16 cellular contexts compared by ENCODE assay signal in genomic region chr13:113786262-113786841, GRCh38. TPM values are rescaled to one million over a fixed set of nuclear protein-coding genes. Genes with fewer than 3 reads are reported as not detected.
DNase-seq lines count a peak whose midpoint lies in the region; ATAC-seq and TF ChIP-seq lines count a peak whose summit lies in the region.
"Had no signal": no experiment of that assay in that cellular context is flagged by ENCODE, and none has a peak within 500 bp of the region (broad histone marks: within the 10 kb centered on the region; RNA-seq: fewer than 3 reads in every experiment).

No MANE protein-coding gene starts in this region.

- POLR2A ChIA-PET in CD8-positive, alpha-beta T cell (lab: Charles Lee): no interaction called here
- POLR2A ChIA-PET in naive thymus-derived CD4-positive, alpha-beta T cell (lab: Charles Lee): no interaction called here

- H3K27me3 ChIP-seq in CD8-positive, alpha-beta T cell (ENCODE audit: insufficient read depth, low read length): no peaks in the 10 kb centered on the region
- no peaks in the 10 kb centered on the region for H3K27me3 ChIP-seq in naive thymus-derived CD4-positive, alpha-beta T cell (ENCODE audit: control insufficient read depth in 2 of 2, insufficient read depth in 2 of 2, low read length in 2 of 2)
- H3K27me3 ChIP-seq: BLaER1 treated with 17β-estradiol and CSF1 and Interleukin-3, amounts not matched to agents 10 nM and 100 nM; heart left ventricle had no signal

- peak; percentile 54 for ATAC-seq in CD8-positive, alpha-beta T cell
- peak; percentile 36 for ATAC-seq in naive thymus-derived CD4-positive, alpha-beta T cell
- ATAC-seq in GM21576 (IDR thresholded peaks at IDR 0.05; ENCODE audit: unreplicated experiment) (no peak), GM21381 (IDR thresholded peaks at IDR 0.05; ENCODE audit: unreplicated experiment) (no peak)
- ATAC-seq in activated CD4-positive, CD25-positive, alpha-beta regulatory T cell treated with anti-CD3 and anti-CD28 coated beads, Interleukin-2, amount 50 U/mL, for 24 hours: no peak

- H3K36me3 ChIP-seq in CD8-positive, alpha-beta T cell (ENCODE audit: insufficient read depth, low read length): no peaks in the 10 kb centered on the region
- no peaks in the 10 kb centered on the region for H3K36me3 ChIP-seq in naive thymus-derived CD4-positive, alpha-beta T cell (ENCODE audit: control insufficient read depth in 2 of 3, insufficient read depth in 3 of 3, low read length in 3 of 3)

- no peaks in the 10 kb centered on the region for H3K36me3 Mint-ChIP-seq in CD8-positive, alpha-beta T cell
- H3K36me3 Mint-ChIP-seq in naive thymus-derived CD4-positive, alpha-beta T cell: no peaks in the 10 kb centered on the region
- H3K36me3 Mint-ChIP-seq: activated CD4-positive, alpha-beta memory T cell treated with anti-CD3 and anti-CD28 coated beads for 36 hours; brain had no signal

- no peak overlapping the region for H3K27ac ChIP-seq in CD8-positive, alpha-beta T cell (ENCODE audit: low read depth, low read length)
- H3K27ac ChIP-seq in naive thymus-derived CD4-positive, alpha-beta T cell (ENCODE audit: low read depth, low read length): no peak overlapping the region
- H3K27ac ChIP-seq: BLaER1 treated with 17β-estradiol and CSF1 and Interleukin-3, amounts not matched to agents 10 nM and 100 nM; heart left ventricle had no signal

- no peaks in the 10 kb centered on the region for H3K9me3 ChIP-seq in CD8-positive, alpha-beta T cell (ENCODE audit: low read length)
- no peaks in the 10 kb centered on the region for H3K9me3 ChIP-seq in naive thymus-derived CD4-positive, alpha-beta T cell (ENCODE audit: control insufficient read depth in 2 of 3, low read length in 3 of 3)
- H3K9me3 ChIP-seq: heart left ventricle had no signal

- peaks cover 8% of the 10 kb centered on the region for H3K27me3 Mint-ChIP-seq in CD8-positive, alpha-beta T cell (ENCODE audit: low read depth)
- H3K27me3 Mint-ChIP-seq in naive thymus-derived CD4-positive, alpha-beta T cell: peaks cover 7 to 16% (median 8%) of the 10 kb centered on the region in 5 donors

- TF ChIP-seq CTCF in CD8-positive, alpha-beta T cell (IDR thresholded peaks at IDR 0.05): no peak

- H3K27ac Mint-ChIP-seq in CD8-positive, alpha-beta T cell: no peak overlapping the region
- no peak overlapping the region for H3K27ac Mint-ChIP-seq in naive thymus-derived CD4-positive, alpha-beta T cell
- H3K27ac Mint-ChIP-seq: activated CD4-positive, alpha-beta memory T cell treated with anti-CD3 and anti-CD28 coated beads for 36 hours; brain; T-helper 2 cell treated with Interferon-gamma antibody and Interleukin-4, amounts not matched to agents 5 μg/mL and 100 μg/mL, for 36 hours had no signal

- no peaks in the 10 kb centered on the region for H3K9me3 Mint-ChIP-seq in CD8-positive, alpha-beta T cell
- H3K9me3 Mint-ChIP-seq in naive thymus-derived CD4-positive, alpha-beta T cell: peaks cover 0 to 2% (median 0%) of the 10 kb centered on the region in 11 donors
- H3K9me3 Mint-ChIP-seq: activated CD4-positive, alpha-beta memory T cell treated with anti-CD3 and anti-CD28 coated beads for 36 hours; T-helper 2 cell treated with Interferon-gamma antibody and Interleukin-4, amounts not matched to agents 5 μg/mL and 100 μg/mL, for 36 hours had no signal

- no peaks in the 10 kb centered on the region for H3K4me1 Mint-ChIP-seq in CD8-positive, alpha-beta T cell (ENCODE audit: low read depth)
- no peaks in the 10 kb centered on the region for H3K4me1 Mint-ChIP-seq in naive thymus-derived CD4-positive, alpha-beta T cell

- no peak overlapping the region for H3K4me3 Mint-ChIP-seq in CD8-positive, alpha-beta T cell
- H3K4me3 Mint-ChIP-seq in naive thymus-derived CD4-positive, alpha-beta T cell: no peak overlapping the region
- H3K4me3 Mint-ChIP-seq: activated CD4-positive, alpha-beta memory T cell treated with anti-CD3 and anti-CD28 coated beads for 36 hours; brain; T-helper 2 cell treated with Interferon-gamma antibody and Interleukin-4, amounts not matched to agents 5 μg/mL and 100 μg/mL, for 36 hours had no signal

- H3K4me1 ChIP-seq in CD8-positive, alpha-beta T cell (ENCODE audit: insufficient read depth, low read length): no peaks in the 10 kb centered on the region
- no peaks in the 10 kb centered on the region for H3K4me1 ChIP-seq in naive thymus-derived CD4-positive, alpha-beta T cell (ENCODE audit: control insufficient read depth in 2 of 2, insufficient read depth in 2 of 2, low read length in 2 of 2)
- H3K4me1 ChIP-seq: heart left ventricle had no signal

- H3K4me3 ChIP-seq in CD8-positive, alpha-beta T cell (ENCODE audit: low read depth, low read length): no peak overlapping the region
- H3K4me3 ChIP-seq in naive thymus-derived CD4-positive, alpha-beta T cell (ENCODE audit: low read length): no peak overlapping the region
- H3K4me3 ChIP-seq: BLaER1 treated with 17β-estradiol and CSF1 and Interleukin-3, amounts not matched to agents 10 nM and 100 nM; heart left ventricle had no signal

- peak in 1 of 7 experiments; percentile 40 for DNase-seq in CD8-positive, alpha-beta T cell
- DNase-seq in M059J (ENCODE audit: low read depth): peak; percentile 77
- peak; percentile 76 for DNase-seq in dermis blood vessel endothelial cell
- DNase-seq in naive thymus-derived CD4-positive, alpha-beta T cell: peak in 4 of 9 donors; percentile 19 to 30 (median 26)
- no peak for DNase-seq in stimulated activated CD4-positive, alpha-beta T cell treated with anti-CD3 and anti-CD28 coated beads, Interleukin-4, amount 100 ng/mL, for 4 hours
- DNase-seq: activated CD4-positive, alpha-beta memory T cell treated with anti-CD3 and anti-CD28 coated beads for 36 hours; heart left ventricle; NCI-H2081 treated with DMSO at 0.1 percent for 48 hours; NCI-H82; trophoblast cell had no signal

- intact Hi-C loops in CD8-positive, alpha-beta T cell (cut with DNase I, micrococcal nuclease): no loop called here
- intact Hi-C loops in naive thymus-derived CD4-positive, alpha-beta T cell (cut with micrococcal nuclease): no loop called here

- CTCF ChIA-PET in CD8-positive, alpha-beta T cell (lab: Charles Lee): no interaction called here
- CTCF ChIA-PET in naive thymus-derived CD4-positive, alpha-beta T cell (lab: Charles Lee): interaction anchor here (0.7 kb wide), 1 partner anchor 12 kb away, joined by 3 read pairs; no protein-coding TSS in a partner anchor

RNA-seq across cellular contexts. Expression of gene TMEM255B, which starts 27.3 kb away (rescaled TPM):
- under 1 TPM; 0.60 to 0.83 TPM for total RNA-seq in CD8-positive, alpha-beta T cell
- 0.44 and 3.5 TPM in 2 replicates for total RNA-seq in M059J (2014; rRNA removed; shearing (Covaris generic))
- total RNA-seq in dermis blood vessel endothelial cell: 45.1 and 72.3 TPM in 2 replicates
- total RNA-seq in naive thymus-derived CD4-positive, alpha-beta T cell: 1 to 10 TPM in 4 of 5 experiments, under 1 TPM in 1; 0.62 to 3.3 (median 1.6) TPM
- under 1 TPM in 1 of 2 donors, not detected in 1; 0.08 TPM for polyA plus RNA-seq in naive thymus-derived CD4-positive, alpha-beta T cell

Comparison
In these comparisons a context has a peak if more than half of its experiments do, and no peak if none do; other contexts are left out.
1. ATAC-seq: peak in CD8-positive, alpha-beta T cell (single experiment) and naive thymus-derived CD4-positive, alpha-beta T cell (single experiment); none in GM21576 (single experiment), activated CD4-positive, CD25-positive, alpha-beta regulatory T cell treated with anti-CD3 and anti-CD28 coated beads, Interleukin-2, amount 50 U/mL, for 24 hours (0 of 2) and GM21381 (single experiment).
2. DNase-seq: peak in M059J (single experiment) and dermis blood vessel endothelial cell (single experiment); none in stimulated activated CD4-positive, alpha-beta T cell treated with anti-CD3 and anti-CD28 coated beads, Interleukin-4, amount 100 ng/mL, for 4 hours (0 of 2).
3. RNA of gene TMEM255B, which starts 27.3 kb away (total RNA-seq): 45.1 to 72.3 TPM in dermis blood vessel endothelial cell; 0.44 to 3.5 TPM in M059J, 0.62 to 3.3 TPM in naive thymus-derived CD4-positive, alpha-beta T cell and 0.60 to 0.83 TPM in CD8-positive, alpha-beta T cell; every median in the first group is over 10 times any median in the second.